Comparison of ENCODE assay signal across 1 cellular context in genomic region chr9:130041648-130042405, GRCh38.
TF ChIP-seq lines count a peak whose summit lies in the region.

No MANE protein-coding gene starts in this region.

TF ChIP-seq in HepG2, 621 proteins besides CTCF, POLR2A, EP300 and RAD21 (continued from another document and continues in another):
- TF ChIP-seq SNAPC4 (CRISPR knock-in tag; IDR thresholded peaks at IDR 0.05) (no peak), ZNF557 (CRISPR knock-in tag; IDR thresholded peaks at IDR 0.05) (no peak), ZNF644 (CRISPR knock-in tag; IDR thresholded peaks at IDR 0.05; ENCODE audit: low read depth) (no peak), ZMYM4 (CRISPR knock-in tag; IDR thresholded peaks at IDR 0.05) (no peak), SIN3B (IDR thresholded peaks at IDR 0.05; ENCODE audit: low read length) (no peak), CERS6 (CRISPR knock-in tag; IDR thresholded peaks at IDR 0.05) (no peak), ZNF770 (CRISPR knock-in tag; IDR thresholded peaks at IDR 0.05) (no peak), ATAD3A (CRISPR knock-in tag; IDR thresholded peaks at IDR 0.05) (no peak), KLF11 (CRISPR knock-in tag; IDR thresholded peaks at IDR 0.05) (no peak), ZNF3 (CRISPR knock-in tag; IDR thresholded peaks at IDR 0.05) (no peak), GMEB1 (CRISPR knock-in tag; IDR thresholded peaks at IDR 0.05; ENCODE audit: borderline replicate concordance) (no peak), ZNF12 (CRISPR knock-in tag; IDR thresholded peaks at IDR 0.05) (no peak), BRD4 (CRISPR knock-in tag; IDR thresholded peaks at IDR 0.05) (peak; percentile 24; the same call in 1 of the 2 replicates), ETV6 (CRISPR knock-in tag; conservative IDR thresholded peaks at IDR 0.05) (no peak), ZNF850 (CRISPR knock-in tag; conservative IDR thresholded peaks at IDR 0.05) (0 out of 2 replicates have a peak, but pooled peaks have one; percentile 57), GFI1 (CRISPR knock-in tag; IDR thresholded peaks at IDR 0.05; ENCODE audit: borderline replicate concordance) (peak; percentile 20; the same call in 1 of the 2 replicates), ZNF790 (CRISPR knock-in tag; IDR thresholded peaks at IDR 0.05; ENCODE audit: borderline replicate concordance) (0 out of 2 replicates have a peak, but pooled peaks have one; percentile 54), TRIM24 (CRISPR knock-in tag; IDR thresholded peaks at IDR 0.05) (no peak), ZNF691 (CRISPR knock-in tag; IDR thresholded peaks at IDR 0.05; ENCODE audit: borderline replicate concordance, low read depth) (no peak), NR2F1 (CRISPR knock-in tag; IDR thresholded peaks at IDR 0.05) (no peak), ZNF556 (CRISPR knock-in tag; IDR thresholded peaks at IDR 0.05; ENCODE audit: borderline replicate concordance) (no peak), HOXA3 (CRISPR knock-in tag; IDR thresholded peaks at IDR 0.05) (0 out of 2 replicates have a peak, but pooled peaks have one; percentile 12), ZNF225 (CRISPR knock-in tag; IDR thresholded peaks at IDR 0.05) (no peak), PHF21A (CRISPR knock-in tag; IDR thresholded peaks at IDR 0.05) (no peak), ZNF281 (CRISPR knock-in tag; IDR thresholded peaks at IDR 0.05; ENCODE audit: borderline replicate concordance) (no peak), HOXA5 (CRISPR knock-in tag; IDR thresholded peaks at IDR 0.05) (0 out of 2 replicates have a peak, but pooled peaks have one; percentile 14), TBX2 (CRISPR knock-in tag; IDR thresholded peaks at IDR 0.05; ENCODE audit: borderline replicate concordance) (peak; percentile 24; the same call in 1 of the 2 replicates), ZNF740 (CRISPR knock-in tag; IDR thresholded peaks at IDR 0.05) (no peak), ZNF34 (CRISPR knock-in tag; IDR thresholded peaks at IDR 0.05; ENCODE audit: borderline replicate concordance) (no peak), ZNF160 (CRISPR knock-in tag; IDR thresholded peaks at IDR 0.05) (no peak), STAT5B (CRISPR knock-in tag; IDR thresholded peaks at IDR 0.05) (no peak)
- TF ChIP-seq, protein P1, sequence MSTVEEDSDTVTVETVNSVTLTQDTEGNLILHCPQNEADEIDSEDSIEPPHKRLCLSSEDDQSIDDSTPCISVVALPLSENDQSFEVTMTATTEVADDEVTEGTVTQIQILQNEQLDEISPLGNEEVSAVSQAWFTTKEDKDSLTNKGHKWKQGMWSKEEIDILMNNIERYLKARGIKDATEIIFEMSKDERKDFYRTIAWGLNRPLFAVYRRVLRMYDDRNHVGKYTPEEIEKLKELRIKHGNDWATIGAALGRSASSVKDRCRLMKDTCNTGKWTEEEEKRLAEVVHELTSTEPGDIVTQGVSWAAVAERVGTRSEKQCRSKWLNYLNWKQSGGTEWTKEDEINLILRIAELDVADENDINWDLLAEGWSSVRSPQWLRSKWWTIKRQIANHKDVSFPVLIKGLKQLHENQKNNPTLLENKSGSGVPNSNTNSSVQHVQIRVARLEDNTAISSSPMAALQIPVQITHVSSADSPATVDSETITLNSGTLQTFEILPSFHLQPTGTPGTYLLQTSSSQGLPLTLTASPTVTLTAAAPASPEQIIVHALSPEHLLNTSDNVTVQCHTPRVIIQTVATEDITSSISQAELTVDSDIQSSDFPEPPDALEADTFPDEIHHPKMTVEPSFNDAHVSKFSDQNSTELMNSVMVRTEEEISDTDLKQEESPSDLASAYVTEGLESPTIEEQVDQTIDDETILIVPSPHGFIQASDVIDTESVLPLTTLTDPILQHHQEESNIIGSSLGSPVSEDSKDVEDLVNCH (CRISPR knock-in tag; IDR thresholded peaks at IDR 0.05) = no peak
- TF ChIP-seq, protein P2, sequence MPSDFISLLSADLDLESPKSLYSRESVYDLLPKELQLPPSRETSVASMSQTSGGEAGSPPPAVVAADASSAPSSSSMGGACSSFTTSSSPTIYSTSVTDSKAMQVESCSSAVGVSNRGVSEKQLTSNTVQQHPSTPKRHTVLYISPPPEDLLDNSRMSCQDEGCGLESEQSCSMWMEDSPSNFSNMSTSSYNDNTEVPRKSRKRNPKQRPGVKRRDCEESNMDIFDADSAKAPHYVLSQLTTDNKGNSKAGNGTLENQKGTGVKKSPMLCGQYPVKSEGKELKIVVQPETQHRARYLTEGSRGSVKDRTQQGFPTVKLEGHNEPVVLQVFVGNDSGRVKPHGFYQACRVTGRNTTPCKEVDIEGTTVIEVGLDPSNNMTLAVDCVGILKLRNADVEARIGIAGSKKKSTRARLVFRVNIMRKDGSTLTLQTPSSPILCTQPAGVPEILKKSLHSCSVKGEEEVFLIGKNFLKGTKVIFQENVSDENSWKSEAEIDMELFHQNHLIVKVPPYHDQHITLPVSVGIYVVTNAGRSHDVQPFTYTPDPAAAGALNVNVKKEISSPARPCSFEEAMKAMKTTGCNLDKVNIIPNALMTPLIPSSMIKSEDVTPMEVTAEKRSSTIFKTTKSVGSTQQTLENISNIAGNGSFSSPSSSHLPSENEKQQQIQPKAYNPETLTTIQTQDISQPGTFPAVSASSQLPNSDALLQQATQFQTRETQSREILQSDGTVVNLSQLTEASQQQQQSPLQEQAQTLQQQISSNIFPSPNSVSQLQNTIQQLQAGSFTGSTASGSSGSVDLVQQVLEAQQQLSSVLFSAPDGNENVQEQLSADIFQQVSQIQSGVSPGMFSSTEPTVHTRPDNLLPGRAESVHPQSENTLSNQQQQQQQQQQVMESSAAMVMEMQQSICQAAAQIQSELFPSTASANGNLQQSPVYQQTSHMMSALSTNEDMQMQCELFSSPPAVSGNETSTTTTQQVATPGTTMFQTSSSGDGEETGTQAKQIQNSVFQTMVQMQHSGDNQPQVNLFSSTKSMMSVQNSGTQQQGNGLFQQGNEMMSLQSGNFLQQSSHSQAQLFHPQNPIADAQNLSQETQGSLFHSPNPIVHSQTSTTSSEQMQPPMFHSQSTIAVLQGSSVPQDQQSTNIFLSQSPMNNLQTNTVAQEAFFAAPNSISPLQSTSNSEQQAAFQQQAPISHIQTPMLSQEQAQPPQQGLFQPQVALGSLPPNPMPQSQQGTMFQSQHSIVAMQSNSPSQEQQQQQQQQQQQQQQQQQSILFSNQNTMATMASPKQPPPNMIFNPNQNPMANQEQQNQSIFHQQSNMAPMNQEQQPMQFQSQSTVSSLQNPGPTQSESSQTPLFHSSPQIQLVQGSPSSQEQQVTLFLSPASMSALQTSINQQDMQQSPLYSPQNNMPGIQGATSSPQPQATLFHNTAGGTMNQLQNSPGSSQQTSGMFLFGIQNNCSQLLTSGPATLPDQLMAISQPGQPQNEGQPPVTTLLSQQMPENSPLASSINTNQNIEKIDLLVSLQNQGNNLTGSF (CRISPR knock-in tag; IDR thresholded peaks at IDR 0.05) = 0 out of 2 replicates have a peak, but pooled peaks have one; percentile 27
